In the genomic region with DNA sequence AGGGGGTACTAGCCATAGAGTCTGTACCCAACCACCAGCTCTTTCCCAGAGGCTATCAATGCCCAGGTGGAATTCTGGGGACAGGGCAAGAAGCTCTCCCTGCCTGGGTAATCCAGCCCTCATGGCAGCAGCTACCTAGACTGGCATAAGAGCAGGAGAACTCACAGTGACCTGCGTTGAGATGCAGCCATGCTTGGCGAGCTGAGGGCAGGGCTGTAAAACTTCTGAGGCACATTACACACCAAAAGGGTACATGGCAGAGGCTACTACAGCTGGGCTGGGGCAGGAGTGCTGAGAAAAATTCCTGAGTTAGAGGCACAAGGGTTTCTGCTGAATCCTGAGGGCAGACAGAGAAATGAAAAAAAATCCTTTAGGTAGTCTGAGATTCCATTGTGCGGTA, we compare ENCODE assay signal across 21 cellular contexts.
DNase-seq lines count a peak whose midpoint lies in the region; ATAC-seq and TF ChIP-seq lines count a peak whose summit lies in the region.
"Had no signal": no experiment of that assay in that cellular context is flagged by ENCODE, and none has a peak within 500 bp of the region (broad histone marks: within the 10 kb centered on the region; RNA-seq: fewer than 3 reads in every experiment).

No MANE protein-coding gene starts in this region.

- no peaks in the 10 kb centered on the region for H3K9me2 ChIP-seq in GM23338 (ENCODE audit: insufficient read depth)
- H3K9me2 ChIP-seq in OCI-LY1 (ENCODE audit: low read depth, low read length) = no peaks in the 10 kb centered on the region

- no peak overlapping the region for H3K27ac ChIP-seq in GM23338 (ENCODE audit: low read depth)
- H3K27ac ChIP-seq in OCI-LY1 (ENCODE audit: low read depth, low read length, poor library complexity, severe bottlenecking) = peak overlapping the region; percentile 36
- H3K27ac ChIP-seq in WERI-Rb-1 = no peak overlapping the region
- H3K27ac ChIP-seq: BLaER1, RWPE1 had no signal

- H3K79me2 ChIP-seq in GM23338 (replicated peaks; ENCODE audit: insufficient read depth) = no peaks in the 10 kb centered on the region
- no peaks in the 10 kb centered on the region for H3K79me2 ChIP-seq in OCI-LY1 (ENCODE audit: insufficient read depth, low read length)

- DNase-seq in GM23338 (ENCODE audit: low spot score) = no peak
- DNase-seq in islet precursor cell = peak; percentile 50
- peak; percentile 0 for DNase-seq in renal cortical epithelial cell (ENCODE audit: low read depth)
- DNase-seq in WERI-Rb-1 = no peak
- no peak for DNase-seq in NCI-H1092 (lab: John Stamatoyannopoulos, UW)
- DNase-seq: CD4-positive, CD25-positive, alpha-beta regulatory T cell; MV-4-11; NCI-H1105 treated with DMSO at 0.1 percent for 48 hours; NCI-H146; NCI-H1930; NCI-H2107; NCI-H446 treated with DMSO at 0.1 percent for 48 hours; NCI-H526 treated with DMSO at 0.1 percent for 48 hours; SHP77 had no signal

- no peak overlapping the region for H3K27ac Mint-ChIP-seq in GM23338

- no peak for ATAC-seq in GM23338
- ATAC-seq in GM21447 (IDR thresholded peaks at IDR 0.05; ENCODE audit: unreplicated experiment) = no peak
- ATAC-seq in HG02798 (IDR thresholded peaks at IDR 0.05; ENCODE audit: poor library complexity, unreplicated experiment) = no peak
- ATAC-seq: HCT116, Panc1 had no signal

- H3K9ac ChIP-seq in OCI-LY1 (ENCODE audit: low read length) = peak overlapping the region; percentile 20; the same call in 1 of the 2 replicates
- H3K9ac ChIP-seq: BLaER1 had no signal

- no peaks in the 10 kb centered on the region for H3K9me3 Mint-ChIP-seq in GM23338

- H3K27me3 ChIP-seq in GM23338 (ENCODE audit: insufficient read depth) = no peaks in the 10 kb centered on the region
- no peaks in the 10 kb centered on the region for H3K27me3 ChIP-seq in OCI-LY1 (ENCODE audit: insufficient read depth, low read length)
- H3K27me3 ChIP-seq in WERI-Rb-1 (ENCODE audit: insufficient read depth, low read depth, severe bottlenecking) = no peaks in the 10 kb centered on the region
- H3K27me3 ChIP-seq: BLaER1 had no signal

- H3K4me3 ChIP-seq in GM23338 = no peak overlapping the region
- peak overlapping the region; percentile 3 for H3K4me3 ChIP-seq in OCI-LY1 (ENCODE audit: low read depth, low read length, poor library complexity, severe bottlenecking)
- H3K4me3 ChIP-seq in WERI-Rb-1 (ENCODE audit: low read depth, low read length) = no peak overlapping the region
- H3K4me3 ChIP-seq: BLaER1 had no signal

- no peaks in the 10 kb centered on the region for H4K20me1 ChIP-seq in GM23338 (replicated peaks; ENCODE audit: insufficient read depth)
- H4K20me1 ChIP-seq in OCI-LY1 (ENCODE audit: insufficient read depth, low read length) = no peaks in the 10 kb centered on the region
- H4K20me1 ChIP-seq: BLaER1 had no signal

- H3K4me2 ChIP-seq in GM23338 (no peak overlapping the region), OCI-LY1 (ENCODE audit: low read length) (peak overlapping the region; percentile 43; the same call in 1 of the 2 replicates)
- H3K4me2 ChIP-seq: BLaER1 had no signal

- H3K4me1 ChIP-seq in GM23338 (ENCODE audit: insufficient read depth) (no peaks in the 10 kb centered on the region), OCI-LY1 (ENCODE audit: insufficient read depth, low read length, severe bottlenecking) (peaks cover 22% of the 10 kb centered on the region)
- H3K4me1 ChIP-seq: BLaER1 had no signal

- H3K36me3 Mint-ChIP-seq in GM23338 (ENCODE audit: low read depth) = no peaks in the 10 kb centered on the region
- H3K36me3 Mint-ChIP-seq: CD4-positive, CD25-positive, alpha-beta regulatory T cell had no signal

- H3K4me1 Mint-ChIP-seq in GM23338 = no peaks in the 10 kb centered on the region
- H3K4me1 Mint-ChIP-seq: CD4-positive, CD25-positive, alpha-beta regulatory T cell had no signal

- H2AFZ ChIP-seq in GM23338 (peak overlapping the region; percentile 74), OCI-LY1 (ENCODE audit: low read length) (peak overlapping the region; percentile 25; the same call in 1 of the 2 replicates)

- TF ChIP-seq CTCF in GM23338 (conservative IDR thresholded peaks at IDR 0.05; ENCODE audit: low read depth in 2 of 2) (no peak), OCI-LY1 (IDR thresholded peaks at IDR 0.05; ENCODE audit: low read length) (no peak), WERI-Rb-1 (IDR thresholded peaks at IDR 0.05; ENCODE audit: low read depth, low read length) (no peak)

- peaks cover 2% of the 10 kb centered on the region for H3K27me3 Mint-ChIP-seq in GM23338 (ENCODE audit: insufficient read depth, low read depth, poor library complexity)
- H3K27me3 Mint-ChIP-seq: CD4-positive, CD25-positive, alpha-beta regulatory T cell had no signal

- H3K4me3 Mint-ChIP-seq in GM23338 = no peak overlapping the region
- H3K4me3 Mint-ChIP-seq: CD4-positive, CD25-positive, alpha-beta regulatory T cell had no signal

- H3K9me3 ChIP-seq in OCI-LY1 (ENCODE audit: low read length) (no peaks in the 10 kb centered on the region), WERI-Rb-1 (ENCODE audit: severe bottlenecking) (no peaks in the 10 kb centered on the region)
- H3K9me3 ChIP-seq: BLaER1 had no signal

- H3F3A ChIP-seq in GM23338 (replicated peaks; ENCODE audit: low read depth) (no peaks in the 10 kb centered on the region), OCI-LY1 (ENCODE audit: insufficient read depth, low read length) (no peaks in the 10 kb centered on the region)

- H3K36me3 ChIP-seq in GM23338 (ENCODE audit: insufficient read depth) = no peaks in the 10 kb centered on the region
- no peaks in the 10 kb centered on the region for H3K36me3 ChIP-seq in OCI-LY1 (ENCODE audit: insufficient read depth, low read length)
- H3K36me3 ChIP-seq in WERI-Rb-1 = no peaks in the 10 kb centered on the region
- H3K36me3 ChIP-seq: BLaER1 had no signal

TF ChIP-seq in GM23338, 12 proteins besides CTCF, POLR2A, EP300 and RAD21 (continues in another document):
- TF ChIP-seq STAT1 (IDR thresholded peaks at IDR 0.05; ENCODE audit: unreplicated experiment) (no peak), CREB1 (CRISPR knock-in tag; IDR thresholded peaks at IDR 0.05; ENCODE audit: low read depth) (no peak)
- TF ChIP-seq, protein P1, sequence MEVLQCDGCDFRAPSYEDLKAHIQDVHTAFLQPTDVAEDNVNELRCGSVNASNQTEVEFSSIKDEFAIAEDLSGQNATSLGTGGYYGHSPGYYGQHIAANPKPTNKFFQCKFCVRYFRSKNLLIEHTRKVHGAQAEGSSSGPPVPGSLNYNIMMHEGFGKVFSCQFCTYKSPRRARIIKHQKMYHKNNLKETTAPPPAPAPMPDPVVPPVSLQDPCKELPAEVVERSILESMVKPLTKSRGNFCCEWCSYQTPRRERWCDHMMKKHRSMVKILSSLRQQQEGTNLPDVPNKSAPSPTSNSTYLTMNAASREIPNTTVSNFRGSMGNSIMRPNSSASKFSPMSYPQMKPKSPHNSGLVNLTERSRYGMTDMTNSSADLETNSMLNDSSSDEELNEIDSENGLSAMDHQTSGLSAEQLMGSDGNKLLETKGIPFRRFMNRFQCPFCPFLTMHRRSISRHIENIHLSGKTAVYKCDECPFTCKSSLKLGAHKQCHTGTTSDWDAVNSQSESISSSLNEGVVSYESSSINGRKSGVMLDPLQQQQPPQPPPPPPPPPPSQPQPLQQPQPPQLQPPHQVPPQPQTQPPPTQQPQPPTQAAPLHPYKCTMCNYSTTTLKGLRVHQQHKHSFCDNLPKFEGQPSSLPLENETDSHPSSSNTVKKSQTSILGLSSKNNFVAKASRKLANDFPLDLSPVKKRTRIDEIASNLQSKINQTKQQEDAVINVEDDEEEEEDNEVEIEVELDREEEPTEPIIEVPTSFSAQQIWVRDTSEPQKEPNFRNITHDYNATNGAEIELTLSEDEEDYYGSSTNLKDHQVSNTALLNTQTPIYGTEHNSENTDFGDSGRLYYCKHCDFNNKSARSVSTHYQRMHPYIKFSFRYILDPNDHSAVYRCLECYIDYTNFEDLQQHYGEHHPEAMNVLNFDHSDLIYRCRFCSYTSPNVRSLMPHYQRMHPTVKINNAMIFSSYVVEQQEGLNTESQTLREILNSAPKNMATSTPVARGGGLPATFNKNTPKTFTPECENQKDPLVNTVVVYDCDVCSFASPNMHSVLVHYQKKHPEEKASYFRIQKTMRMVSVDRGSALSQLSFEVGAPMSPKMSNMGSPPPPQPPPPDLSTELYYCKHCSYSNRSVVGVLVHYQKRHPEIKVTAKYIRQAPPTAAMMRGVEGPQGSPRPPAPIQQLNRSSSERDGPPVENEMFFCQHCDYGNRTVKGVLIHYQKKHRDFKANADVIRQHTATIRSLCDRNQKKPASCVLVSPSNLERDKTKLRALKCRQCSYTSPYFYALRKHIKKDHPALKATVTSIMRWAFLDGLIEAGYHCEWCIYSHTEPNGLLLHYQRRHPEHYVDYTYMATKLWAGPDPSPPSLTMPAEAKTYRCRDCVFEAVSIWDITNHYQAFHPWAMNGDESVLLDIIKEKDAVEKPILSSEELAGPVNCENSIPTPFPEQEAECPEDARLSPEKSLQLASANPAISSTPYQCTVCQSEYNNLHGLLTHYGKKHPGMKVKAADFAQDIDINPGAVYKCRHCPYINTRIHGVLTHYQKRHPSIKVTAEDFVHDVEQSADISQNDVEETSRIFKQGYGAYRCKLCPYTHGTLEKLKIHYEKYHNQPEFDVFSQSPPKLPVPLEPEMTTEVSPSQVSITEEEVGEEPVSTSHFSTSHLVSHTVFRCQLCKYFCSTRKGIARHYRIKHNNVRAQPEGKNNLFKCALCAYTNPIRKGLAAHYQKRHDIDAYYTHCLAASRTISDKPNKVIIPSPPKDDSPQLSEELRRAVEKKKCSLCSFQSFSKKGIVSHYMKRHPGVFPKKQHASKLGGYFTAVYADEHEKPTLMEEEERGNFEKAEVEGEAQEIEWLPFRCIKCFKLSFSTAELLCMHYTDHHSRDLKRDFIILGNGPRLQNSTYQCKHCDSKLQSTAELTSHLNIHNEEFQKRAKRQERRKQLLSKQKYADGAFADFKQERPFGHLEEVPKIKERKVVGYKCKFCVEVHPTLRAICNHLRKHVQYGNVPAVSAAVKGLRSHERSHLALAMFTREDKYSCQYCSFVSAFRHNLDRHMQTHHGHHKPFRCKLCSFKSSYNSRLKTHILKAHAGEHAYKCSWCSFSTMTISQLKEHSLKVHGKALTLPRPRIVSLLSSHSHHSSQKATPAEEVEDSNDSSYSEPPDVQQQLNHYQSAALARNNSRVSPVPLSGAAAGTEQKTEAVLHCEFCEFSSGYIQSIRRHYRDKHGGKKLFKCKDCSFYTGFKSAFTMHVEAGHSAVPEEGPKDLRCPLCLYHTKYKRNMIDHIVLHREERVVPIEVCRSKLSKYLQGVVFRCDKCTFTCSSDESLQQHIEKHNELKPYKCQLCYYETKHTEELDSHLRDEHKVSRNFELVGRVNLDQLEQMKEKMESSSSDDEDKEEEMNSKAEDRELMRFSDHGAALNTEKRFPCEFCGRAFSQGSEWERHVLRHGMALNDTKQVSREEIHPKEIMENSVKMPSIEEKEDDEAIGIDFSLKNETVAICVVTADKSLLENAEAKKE (CRISPR knock-in tag; IDR thresholded peaks at IDR 0.05) = no peak

Comparison
In these comparisons a context has a peak if more than half of its experiments do, and no peak if none do; other contexts are left out.
1. DNase-seq: peak in islet precursor cell (single experiment) and renal cortical epithelial cell (single experiment); none in GM23338 (single experiment), WERI-Rb-1 (single experiment) and NCI-H1092 (single experiment).